ENCODE assay signal across 8 cellular contexts in genomic region chr10:131900350-131901152, GRCh38. TPM values are rescaled to one million over a fixed set of nuclear protein-coding genes. Genes with fewer than 3 reads are reported as not detected.
DNase-seq lines count a peak whose midpoint lies in the region; ATAC-seq and TF ChIP-seq lines count a peak whose summit lies in the region.

Gene PPP2R2D (plus strand): TSS chr10:131901008. CDS start chr10:131901149, 141 bp downstream.

- peak; percentile 82 to 89 for ATAC-seq in activated naive CD4-positive, alpha-beta T cell treated with anti-CD3 and anti-CD28 coated beads, Interleukin-2, amount 50 U/mL, for 72 hours

- H3K27ac ChIP-seq in osteoblast (ENCODE audit: low read depth, low read length) (peak within 1 kb of the TSS; percentile 73), testis (peak within 1 kb of the TSS; percentile 84 to 97)

- WGBS in testis, 2 donors = 0% methylated on average over 1 to 63 of the region's 107 CpGs

- H3K79me2 ChIP-seq in osteoblast (ENCODE audit: insufficient read depth, low read length) = peaks cover 44% of the 10 kb centered on the region

- H3K27me3 ChIP-seq in osteoblast (ENCODE audit: insufficient read depth, low read length) (peaks cover 20% of the 10 kb centered on the region), testis (no peaks in the 10 kb centered on the region)

- peak within 1 kb of the TSS; percentile 74 for H3K4me3 ChIP-seq in HFF-Myc (replicated peaks; ENCODE audit: low read depth, low read length)
- H3K4me3 ChIP-seq in osteoblast (ENCODE audit: insufficient read depth, low read length) = peak within 1 kb of the TSS; percentile 80
- peak within 1 kb of the TSS; percentile 79 to 91 for H3K4me3 ChIP-seq in testis

- peak within 1 kb of the TSS; percentile 92 for H3K4me2 ChIP-seq in osteoblast (ENCODE audit: insufficient read depth, low read length)

- intact Hi-C loops in testis (cut with DNase I; ENCODE audit: low total_unique reads) = no loop called here

- TF ChIP-seq POLR2A in testis (IDR thresholded peaks at IDR 0.05) = no peak

- peak; percentile 82 for DNase-seq in GM04504 (ENCODE audit: low read depth)
- peak; percentile 48 for DNase-seq in HFF-Myc (ENCODE audit: extremely low read depth, low read depth)
- peak; percentile 79 for DNase-seq in MV-4-11 (lab: John Stamatoyannopoulos, UW)
- DNase-seq in SKM-1 (lab: John Stamatoyannopoulos, UW; ENCODE audit: unreplicated experiment) = peak; percentile 81
- peak; percentile 94 to 97 for DNase-seq in activated naive CD4-positive, alpha-beta T cell treated with anti-CD3 and anti-CD28 coated beads, Interleukin-2, amount 50 U/mL, for 72 hours (ENCODE audit: low spot score in 2 of 2)
- DNase-seq in glomerular visceral epithelial cell (ENCODE audit: extremely low spot score) = peak; percentile 92
- peak; percentile 100 for DNase-seq in osteoblast (ENCODE audit: insufficient read length, low spot score, missing footprints)
- DNase-seq in testis = peak; percentile 96

- no peak for TF ChIP-seq CTCF in HFF-Myc (IDR thresholded peaks at IDR 0.05; ENCODE audit: low read depth, low read length, missing control alignments)
- TF ChIP-seq CTCF in osteoblast (IDR thresholded peaks at IDR 0.05; ENCODE audit: extremely low read depth, low read depth, low read length) = no peak
- TF ChIP-seq CTCF in testis (IDR thresholded peaks at IDR 0.05) = no peak

- H3K9me3 ChIP-seq in osteoblast (ENCODE audit: low read depth, low read length) = no peaks in the 10 kb centered on the region
- H3K9me3 ChIP-seq in testis = no peaks in the 10 kb centered on the region

- H3K36me3 ChIP-seq in osteoblast (ENCODE audit: insufficient read depth, low read length) = peaks cover 3% of the 10 kb centered on the region
- H3K36me3 ChIP-seq in testis (ENCODE audit: low read depth, missing control alignments) = no peaks in the 10 kb centered on the region

- peak within 1 kb of the TSS; percentile 94 for H2AFZ ChIP-seq in osteoblast (ENCODE audit: low read length)

- peak within 1 kb of the TSS; percentile 89 to 97 for H3K27ac Mint-ChIP-seq in activated naive CD4-positive, alpha-beta T cell treated with anti-CD3 and anti-CD28 coated beads, Interleukin-2, amount 50 U/mL, for 72 hours

- H4K20me1 ChIP-seq in osteoblast (ENCODE audit: insufficient read depth, low read length) = peaks cover 24% of the 10 kb centered on the region

- H3K9me3 Mint-ChIP-seq in activated naive CD4-positive, alpha-beta T cell treated with anti-CD3 and anti-CD28 coated beads, Interleukin-2, amount 50 U/mL, for 72 hours = no peaks in the 10 kb centered on the region

- H3K4me1 ChIP-seq in osteoblast (ENCODE audit: insufficient read depth, low read length) = peaks cover 19% of the 10 kb centered on the region
- H3K4me1 ChIP-seq in testis = peaks cover 27% of the 10 kb centered on the region

- H3K36me3 Mint-ChIP-seq in activated naive CD4-positive, alpha-beta T cell treated with anti-CD3 and anti-CD28 coated beads, Interleukin-2, amount 50 U/mL, for 72 hours = peaks cover 0 to 6% of the 10 kb centered on the region in 2 donors

RNA-seq across cellular contexts. Expression of gene PPP2R2D, which starts in this region (rescaled TPM):
- total RNA-seq in activated naive CD4-positive, alpha-beta T cell treated with anti-CD3 and anti-CD28 coated beads, Interleukin-2, amount 50 U/mL, for 72 hours = 10 to 100 TPM; 36.2 to 41.6 TPM
- total RNA-seq in osteoblast (23.9 and 30.1 TPM in 2 replicates), testis (10 to 100 TPM; 48.5 to 49.2 TPM)
- 34.9 TPM for polyA plus RNA-seq in testis (ENCODE audit: insufficient read depth, low read depth, low replicate concordance)

Comparison
In these comparisons a context has a peak if more than half of its experiments do, and no peak if none do; other contexts are left out.
1. Peak in every context shown above with its lines: DNase-seq, ATAC-seq, H3K4me3 ChIP-seq and H3K27ac ChIP-seq.
2. DNase-seq: peak in every context shown above with its lines; median percentile 100 in osteoblast; 96 in testis; 96 in activated naive CD4-positive, alpha-beta T cell treated with anti-CD3 and anti-CD28 coated beads, Interleukin-2, amount 50 U/mL, for 72 hours; 92 in glomerular visceral epithelial cell; 82 in GM04504; 81 in SKM-1; 79 in MV-4-11; 48 in HFF-Myc.